ENCODE assay signal across 12 cellular contexts in genomic region chr11:88320149-88320559, GRCh38. TPM values are rescaled to one million over a fixed set of nuclear protein-coding genes. Genes with fewer than 3 reads are reported as not detected.
DNase-seq lines count a peak whose midpoint lies in the region; ATAC-seq, FAIRE-seq and TF ChIP-seq lines count a peak whose summit lies in the region.
"Had no signal": no experiment of that assay in that cellular context is flagged by ENCODE, and none has a peak within 500 bp of the region (broad histone marks: within the 10 kb centered on the region; RNA-seq: fewer than 3 reads in every experiment).

No MANE protein-coding gene starts in this region.

- H3K36me3 Mint-ChIP-seq in stimulated activated memory B cell treated with anti-CD40 and anti-IgM and Interleukin-4, amounts not matched to agents 10 μg/mL and 1 μg/mL and 100 μg/mL, for 72 hours, result peaks cover 49% of the 10 kb centered on the region

- in situ Hi-C loops in GM13977 (cut with MboI; ENCODE audit: low pct_unique_long_range_greater_than_20kb, low sequenced_read_pairs, unreplicated experiment), result no loop called here

- no peak overlapping the region for H3K4me3 Mint-ChIP-seq in stimulated activated memory B cell treated with anti-CD40 and anti-IgM and Interleukin-4, amounts not matched to agents 10 μg/mL and 1 μg/mL and 100 μg/mL, for 72 hours

- H3K9me3 ChIP-seq in gastroesophageal sphincter, result no peaks in the 10 kb centered on the region
- H3K9me3 ChIP-seq: adrenal gland, vagina had no signal

- TF ChIP-seq POLR2A in gastroesophageal sphincter (IDR thresholded peaks at IDR 0.05), result no peak

- H3K9me3 Mint-ChIP-seq in stimulated activated memory B cell treated with anti-CD40 and anti-IgM and Interleukin-4, amounts not matched to agents 10 μg/mL and 1 μg/mL and 100 μg/mL, for 72 hours, result no peaks in the 10 kb centered on the region

- H3K4me1 Mint-ChIP-seq in stimulated activated memory B cell treated with anti-CD40 and anti-IgM and Interleukin-4, amounts not matched to agents 10 μg/mL and 1 μg/mL and 100 μg/mL, for 72 hours, result peaks cover 28% of the 10 kb centered on the region

- H3K27ac Mint-ChIP-seq in stimulated activated memory B cell treated with anti-CD40 and anti-IgM and Interleukin-4, amounts not matched to agents 10 μg/mL and 1 μg/mL and 100 μg/mL, for 72 hours, result no peak overlapping the region

- no peaks in the 10 kb centered on the region for H3K4me1 ChIP-seq in gastroesophageal sphincter

- 57 to 73% methylated on average over 2 of the region's 2 CpGs for WGBS in gastroesophageal sphincter (ENCODE audit: low coverage in 1 of 2), 2 donors

- H3K27me3 ChIP-seq in gastroesophageal sphincter, result no peaks in the 10 kb centered on the region
- H3K27me3 ChIP-seq: adrenal gland, vagina had no signal

- DNase-seq in A172 (ENCODE audit: low spot score), result peak; percentile 18
- DNase-seq in GM18507 (ENCODE audit: extremely low spot score, insufficient read length, low read depth), result no peak
- DNase-seq in amniotic epithelial cell (ENCODE audit: low read depth), result peak; percentile 77
- peak; percentile 12 for DNase-seq in hepatic stellate cell (ENCODE audit: low spot score)
- no peak for DNase-seq in hippocampal formation (lab: John Stamatoyannopoulos, UW)
- no peak for DNase-seq in GM13977 (ENCODE audit: low spot score)
- DNase-seq: adrenal gland, NCI-H1417, T-helper 2 cell had no signal

- TF ChIP-seq EP300 in gastroesophageal sphincter (IDR thresholded peaks at IDR 0.05), result no peak

- no peaks in the 10 kb centered on the region for H3K27me3 Mint-ChIP-seq in stimulated activated memory B cell treated with anti-CD40 and anti-IgM and Interleukin-4, amounts not matched to agents 10 μg/mL and 1 μg/mL and 100 μg/mL, for 72 hours

- FAIRE-seq in GM18507 (lab: Jason Lieb, UNC), result peak; percentile 44

- peaks cover 0 to 12% of the 10 kb centered on the region in 2 donors for H3K36me3 ChIP-seq in gastroesophageal sphincter
- H3K36me3 ChIP-seq: adrenal gland, vagina had no signal

- TF ChIP-seq CTCF in GM13977 (IDR thresholded peaks at IDR 0.05; ENCODE audit: extremely low read depth, insufficient read depth, missing control alignments) (no peak), gastroesophageal sphincter (IDR thresholded peaks at IDR 0.05) (no peak)

- H3K4me3 ChIP-seq in gastroesophageal sphincter, result no peak overlapping the region
- H3K4me3 ChIP-seq: adrenal gland, vagina had no signal

- no peak overlapping the region for H3K27ac ChIP-seq in gastroesophageal sphincter
- H3K27ac ChIP-seq: adrenal gland, vagina had no signal

- ATAC-seq in stimulated activated memory B cell treated with anti-CD40 and anti-IgM and Interleukin-4, amounts not matched to agents 10 μg/mL and 1 μg/mL and 100 μg/mL, for 72 hours, result no peak
- ATAC-seq in gastroesophageal sphincter, result no peak

RNA-seq across cellular contexts. Expression of gene CTSC, which starts 17.4 kb away (rescaled TPM):
- 38.8 and 50.2 TPM in 2 replicates for total RNA-seq in A172 (2014; rRNA removed; shearing (Covaris generic))
- total RNA-seq in gastroesophageal sphincter, result 10 to 100 TPM; 14.2 to 78.6 (median 47.9) TPM

Comparison
In these comparisons a context has a peak if more than half of its experiments do, and no peak if none do; other contexts are left out.
1. DNase-seq: peak in A172 (single experiment), amniotic epithelial cell (single experiment) and hepatic stellate cell (single experiment); none in GM18507 (single experiment), hippocampal formation (0 of 2) and GM13977 (single experiment).